In genomic region chrX:136783159-136783558, GRCh38 we compare ENCODE assay signal across 19 cellular contexts. TPM values are rescaled to one million over a fixed set of nuclear protein-coding genes. Genes with fewer than 3 reads are reported as not detected.
DNase-seq lines count a peak whose midpoint lies in the region; FAIRE-seq and TF ChIP-seq lines count a peak whose summit lies in the region.
"Had no signal": no experiment of that assay in that cellular context is flagged by ENCODE, and none has a peak within 500 bp of the region (broad histone marks: within the 10 kb centered on the region; RNA-seq: fewer than 3 reads in every experiment).

No MANE protein-coding gene starts in this region.

- no peaks in the 10 kb centered on the region for H3K27me3 Mint-ChIP-seq in T-helper 1 cell treated with Interleukin-12 subunit alpha and Interleukin-12 subunit beta and Interleukin-4 antibody, amounts not matched to agents 30 μg/mL and 1 μg/mL, for 36 hours (ENCODE audit: low read depth)
- H3K27me3 Mint-ChIP-seq: IgD-negative memory B cell had no signal

- no peak for TF ChIP-seq POLR2A in breast epithelium (IDR thresholded peaks at IDR 0.05)

- no peak overlapping the region for H3K9ac ChIP-seq in mammary epithelial cell (ENCODE audit: insufficient read depth, low read length)

- in situ Hi-C loops in mammary epithelial cell (cut with MboI; ENCODE audit: low sequenced_read_pairs in 2 of 2): no loop called here

- dilution Hi-C loops in mammary epithelial cell (cut with HindIII; ENCODE audit: low sequenced_read_pairs): no loop called here

- peaks cover 31% of the 10 kb centered on the region for H3K4me1 Mint-ChIP-seq in T-helper 1 cell treated with Interleukin-12 subunit alpha and Interleukin-12 subunit beta and Interleukin-4 antibody, amounts not matched to agents 30 μg/mL and 1 μg/mL, for 36 hours (ENCODE audit: low read depth)

- no peaks in the 10 kb centered on the region for H4K20me1 ChIP-seq in mammary epithelial cell (ENCODE audit: insufficient read depth, low read length)

- H3K36me3 Mint-ChIP-seq in T-helper 1 cell treated with Interleukin-12 subunit alpha and Interleukin-12 subunit beta and Interleukin-4 antibody, amounts not matched to agents 30 μg/mL and 1 μg/mL, for 36 hours (ENCODE audit: low read depth): peaks cover 9% of the 10 kb centered on the region
- H3K36me3 Mint-ChIP-seq: IgD-negative memory B cell had no signal

- DNase-seq in T-helper 1 cell (no peak), breast epithelium (ENCODE audit: low spot score in 2 of 2) (no peak), mammary epithelial cell (no peak), bronchial epithelial cell (ENCODE audit: low read depth) (peak; percentile 63), Kasumi-1 (lab: John Stamatoyannopoulos, UW) (no peak), posterior vena cava (ENCODE audit: low spot score) (no peak)
- no peak for DNase-seq in stimulated activated CD4-positive, alpha-beta T cell treated with anti-CD3 and anti-CD28 coated beads, Interleukin-4, amount 100 ng/mL, for 4 hours
- DNase-seq: 8988T, GDM1, H9, NCI-H1417, NCI-H187 treated with DMSO at 0.1 percent for 48 hours, NCI-H446, NCI-H69 had no signal

- H2AFZ ChIP-seq in mammary epithelial cell (ENCODE audit: low read depth, low read length): no peak overlapping the region

- H3K9me3 ChIP-seq in breast epithelium (no peaks in the 10 kb centered on the region), mammary epithelial cell (replicated peaks; ENCODE audit: insufficient read depth, low read length) (no peaks in the 10 kb centered on the region)

- H3K36me3 ChIP-seq in breast epithelium: no peaks in the 10 kb centered on the region
- no peaks in the 10 kb centered on the region for H3K36me3 ChIP-seq in mammary epithelial cell (ENCODE audit: insufficient read depth, low read length)
- H3K36me3 ChIP-seq in bronchial epithelial cell (ENCODE audit: control insufficient read depth, insufficient read depth, low read length): no peaks in the 10 kb centered on the region

- BruUV-seq in mammary epithelial cell (replicated peaks; lab: Mats Ljungman, UMichigan): no TSS peak

- no peak for FAIRE-seq in bronchial epithelial cell (lab: Jason Lieb, UNC)
- FAIRE-seq: GM12878, GM18507 had no signal

- H3K4me3 ChIP-seq in breast epithelium: no peak overlapping the region
- H3K4me3 ChIP-seq in mammary epithelial cell (replicated peaks in 1 of 3; ENCODE audit: insufficient read depth in 1 of 3, low read depth in 2 of 3, low read length in 3 of 3): no peak overlapping the region
- H3K4me3 ChIP-seq in bronchial epithelial cell (ENCODE audit: low read depth, low read length): no peak overlapping the region
- H3K4me3 ChIP-seq: GM12878 had no signal

- peaks cover 5% of the 10 kb centered on the region for H3K9me3 Mint-ChIP-seq in T-helper 1 cell treated with Interleukin-12 subunit alpha and Interleukin-12 subunit beta and Interleukin-4 antibody, amounts not matched to agents 30 μg/mL and 1 μg/mL, for 36 hours
- H3K9me3 Mint-ChIP-seq: IgD-negative memory B cell had no signal

- H3K4me2 ChIP-seq in mammary epithelial cell (ENCODE audit: insufficient read depth, low read depth, low read length): no peak overlapping the region

- no peaks in the 10 kb centered on the region for H3K79me2 ChIP-seq in mammary epithelial cell (ENCODE audit: insufficient read depth, low read length)

- H3K27me3 ChIP-seq in breast epithelium (no peaks in the 10 kb centered on the region), mammary epithelial cell (ENCODE audit: insufficient read depth, low read length) (no peaks in the 10 kb centered on the region), bronchial epithelial cell (ENCODE audit: control insufficient read depth, insufficient read depth, low read length) (no peaks in the 10 kb centered on the region)

- H3K27ac Mint-ChIP-seq in T-helper 1 cell treated with Interleukin-12 subunit alpha and Interleukin-12 subunit beta and Interleukin-4 antibody, amounts not matched to agents 30 μg/mL and 1 μg/mL, for 36 hours: peak overlapping the region; percentile 41
- H3K27ac Mint-ChIP-seq: H9, IgD-negative memory B cell had no signal

- no peak overlapping the region for H3K4me3 Mint-ChIP-seq in T-helper 1 cell treated with Interleukin-12 subunit alpha and Interleukin-12 subunit beta and Interleukin-4 antibody, amounts not matched to agents 30 μg/mL and 1 μg/mL, for 36 hours
- H3K4me3 Mint-ChIP-seq: H9 had no signal

- no peak for TF ChIP-seq CTCF in breast epithelium (IDR thresholded peaks at IDR 0.05)
- no peak for TF ChIP-seq CTCF in mammary epithelial cell (conservative IDR thresholded peaks at IDR 0.05 in 1 of 2, IDR thresholded peaks at IDR 0.05 in 1 of 2; ENCODE audit: extremely low read depth in 1 of 2, insufficient read depth in 1 of 2, low read depth in 1 of 2, low read length in 2 of 2)
- TF ChIP-seq CTCF in bronchial epithelial cell (IDR thresholded peaks at IDR 0.05; ENCODE audit: insufficient read depth, low read length, severe bottlenecking): no peak

- H3K27ac ChIP-seq in breast epithelium: peak overlapping the region; percentile 3 to 32
- no peak overlapping the region for H3K27ac ChIP-seq in mammary epithelial cell (ENCODE audit: insufficient read depth, low read depth, low read length)
- H3K27ac ChIP-seq: RWPE1 had no signal

- H3K4me1 ChIP-seq in breast epithelium (no peaks in the 10 kb centered on the region), mammary epithelial cell (ENCODE audit: insufficient read depth, low read length) (no peaks in the 10 kb centered on the region)

- CTCF ChIA-PET in mammary epithelial cell (lab: Charles Lee; ENCODE audit: low non-redundant PET): no interaction called here

- intact Hi-C loops in breast epithelium (cut with DNase I; ENCODE audit: low total_unique reads) (no loop called here), mammary epithelial cell (cut with micrococcal nuclease) (no loop called here), posterior vena cava (cut with DNase I) (no loop called here)

RNA-seq across cellular contexts. Expression of gene ARHGEF6, which starts 2.4 kb away (rescaled TPM):
- total RNA-seq in breast epithelium: 100 to 1,000 TPM in 1 of 3 donors, 10 to 100 TPM in 2; 43.6 to 120 (median 55.8) TPM
- total RNA-seq in mammary epithelial cell: 1 to 10 TPM in 1 of 2 donors, under 1 TPM in 1; 0.26 to 3.2 TPM
- polyA plus RNA-seq in mammary epithelial cell: 0.10 TPM
- not detected for polyA minus RNA-seq in mammary epithelial cell
- 0.26 and 0.77 TPM in 2 replicates for total RNA-seq in bronchial epithelial cell
- 10 to 100 TPM; 14.2 to 17.7 TPM for total RNA-seq in posterior vena cava
